ENCODE assay signal across 8 cellular contexts in the genomic region with DNA sequence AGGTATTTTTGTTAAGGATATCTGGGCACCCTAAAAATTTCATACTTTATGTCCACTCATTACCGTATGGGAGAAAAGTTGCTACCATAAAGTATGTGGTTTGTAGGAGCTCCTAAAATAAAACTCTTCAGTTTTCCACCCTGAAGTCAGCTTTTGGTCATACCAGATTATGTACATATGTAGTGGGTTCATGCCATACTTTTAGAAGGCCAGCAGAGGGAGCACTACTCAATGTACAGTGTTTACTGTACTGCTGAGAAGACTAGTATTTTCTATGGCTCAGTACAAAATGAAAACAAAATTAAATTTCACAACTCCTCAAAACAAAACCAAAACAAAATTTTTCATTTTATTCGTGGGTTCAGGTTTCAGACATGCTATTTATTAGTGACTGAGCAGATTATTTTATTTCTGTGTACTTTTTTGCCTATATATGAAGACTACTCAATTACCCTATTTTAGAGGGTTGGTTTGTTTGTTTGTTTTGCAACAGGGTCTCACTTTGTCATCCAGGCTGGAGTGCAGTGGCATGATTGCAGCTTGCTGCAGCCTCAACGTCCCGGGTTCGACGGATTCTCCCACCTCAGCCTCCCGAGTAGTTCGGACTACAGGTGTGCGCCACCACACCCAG. TPM values are rescaled to one million over a fixed set of nuclear protein-coding genes. Genes with fewer than 3 reads are reported as not detected.
DNase-seq lines count a peak whose midpoint lies in the region; ATAC-seq and TF ChIP-seq lines count a peak whose summit lies in the region.

No MANE protein-coding gene starts in this region.

- H3K4me3 Mint-ChIP-seq in CD14-positive monocyte = peak overlapping the region in 1 of 2 donors; percentile 50
- no peak overlapping the region for H3K4me3 Mint-ChIP-seq in stimulated activated memory B cell treated with anti-CD40 and anti-IgM and Interleukin-4, amounts not matched to agents 10 μg/mL and 1 μg/mL and 100 μg/mL, for 72 hours

- ATAC-seq in GM18868 (IDR thresholded peaks at IDR 0.05; ENCODE audit: unreplicated experiment) (peak; percentile 92), HG03045 (IDR thresholded peaks at IDR 0.05; ENCODE audit: unreplicated experiment) (peak; percentile 92)
- peak; percentile 89 for ATAC-seq in stimulated activated memory B cell treated with anti-CD40 and anti-IgM and Interleukin-4, amounts not matched to agents 10 μg/mL and 1 μg/mL and 100 μg/mL, for 72 hours

- peak overlapping the region; percentile 15 to 85 (median 62) for H3K27ac Mint-ChIP-seq in CD14-positive monocyte
- no peak overlapping the region for H3K27ac Mint-ChIP-seq in stimulated activated memory B cell treated with anti-CD40 and anti-IgM and Interleukin-4, amounts not matched to agents 10 μg/mL and 1 μg/mL and 100 μg/mL, for 72 hours

- H3K9me3 Mint-ChIP-seq in CD14-positive monocyte = no peaks in the 10 kb centered on the region
- no peaks in the 10 kb centered on the region for H3K9me3 Mint-ChIP-seq in stimulated activated memory B cell treated with anti-CD40 and anti-IgM and Interleukin-4, amounts not matched to agents 10 μg/mL and 1 μg/mL and 100 μg/mL, for 72 hours

- H3K27me3 Mint-ChIP-seq in CD14-positive monocyte (ENCODE audit: low read depth in 3 of 3) = no peaks in the 10 kb centered on the region
- no peaks in the 10 kb centered on the region for H3K27me3 Mint-ChIP-seq in stimulated activated memory B cell treated with anti-CD40 and anti-IgM and Interleukin-4, amounts not matched to agents 10 μg/mL and 1 μg/mL and 100 μg/mL, for 72 hours

- peaks cover 59 to 77% of the 10 kb centered on the region in 2 donors for H3K36me3 Mint-ChIP-seq in CD14-positive monocyte
- H3K36me3 Mint-ChIP-seq in stimulated activated memory B cell treated with anti-CD40 and anti-IgM and Interleukin-4, amounts not matched to agents 10 μg/mL and 1 μg/mL and 100 μg/mL, for 72 hours = peaks cover 42% of the 10 kb centered on the region

- TF ChIP-seq CTCF in CD14-positive monocyte (IDR thresholded peaks at IDR 0.05) = peak; percentile 88

- DNase-seq in CD14-positive monocyte (ENCODE audit: low spot score) = peak; percentile 62
- peak; percentile 43 for DNase-seq in NCI-H2029 (lab: John Stamatoyannopoulos, UW)
- DNase-seq in T-helper 2 cell = peak in 3 of 5 experiments; percentile 31 to 86 (median 50)
- peak; percentile 87 for DNase-seq in cerebellar cortex (ENCODE audit: low spot score)
- DNase-seq in left kidney (ENCODE audit: low read depth, low spot score) = peak; percentile 85

- intact Hi-C loops in CD14-positive monocyte (cut with micrococcal nuclease) = no loop called here

- H3K4me1 Mint-ChIP-seq in CD14-positive monocyte = peaks cover 4% of the 10 kb centered on the region
- H3K4me1 Mint-ChIP-seq in stimulated activated memory B cell treated with anti-CD40 and anti-IgM and Interleukin-4, amounts not matched to agents 10 μg/mL and 1 μg/mL and 100 μg/mL, for 72 hours = peaks cover 11% of the 10 kb centered on the region

RNA-seq across cellular contexts. Expression of a gene that starts 24.3 kb away (rescaled TPM):
- 10 to 100 TPM; 19.8 to 35.8 TPM for polyA plus RNA-seq in CD14-positive monocyte

RNA-seq across cellular contexts. Expression of a gene that starts 46.0 kb away (rescaled TPM):
- 10 to 100 TPM; 71.0 to 84.9 TPM for polyA plus RNA-seq in CD14-positive monocyte

Comparison
In these comparisons a context has a peak if more than half of its experiments do, and no peak if none do; other contexts are left out.
1. Peak in every context shown above with its lines: DNase-seq and ATAC-seq.